16 cellular contexts compared by ENCODE assay signal in genomic region chr1:218481116-218481775, GRCh38.
DNase-seq lines count a peak whose midpoint lies in the region; ATAC-seq and TF ChIP-seq lines count a peak whose summit lies in the region.
"Had no signal": no experiment of that assay in that cellular context is flagged by ENCODE, and none has a peak within 500 bp of the region (broad histone marks: within the 10 kb centered on the region; RNA-seq: fewer than 3 reads in every experiment).

No MANE protein-coding gene starts in this region.

- no peak for TF ChIP-seq CTCF in gastroesophageal sphincter (IDR thresholded peaks at IDR 0.05)

- H3K4me1 ChIP-seq in gastroesophageal sphincter, result peaks cover 13 to 37% (median 18%) of the 10 kb centered on the region in 3 donors
- peaks cover 50% of the 10 kb centered on the region for H3K4me1 ChIP-seq in skeletal muscle satellite cell (ENCODE audit: control insufficient read depth, insufficient read depth, low read length)
- H3K4me1 ChIP-seq: testis had no signal

- H3K4me3 ChIP-seq in gastroesophageal sphincter (no peak overlapping the region), skeletal muscle satellite cell (ENCODE audit: low read length) (no peak overlapping the region)
- H3K4me3 ChIP-seq: dorsolateral prefrontal cortex, testis had no signal

- H3K9me3 ChIP-seq in gastroesophageal sphincter (no peaks in the 10 kb centered on the region), skeletal muscle satellite cell (replicated peaks; ENCODE audit: low read length) (no peaks in the 10 kb centered on the region)
- H3K9me3 ChIP-seq: testis had no signal

- no peaks in the 10 kb centered on the region for H3K27me3 ChIP-seq in gastroesophageal sphincter
- no peaks in the 10 kb centered on the region for H3K27me3 ChIP-seq in skeletal muscle satellite cell (ENCODE audit: control insufficient read depth, insufficient read depth, low read length)
- H3K27me3 ChIP-seq: testis had no signal

- peak; percentile 56 for DNase-seq in GM04504 (ENCODE audit: low read depth)
- peak; percentile 40 for DNase-seq in amniotic epithelial cell (ENCODE audit: low read depth)
- DNase-seq in natural killer cell treated with Interleukin-12 subunit alpha and Interleukin-12 subunit beta and Interleukin-15 and Interleukin-18, amount 100 ng/mL, for 72 hours (ENCODE audit: low spot score), result no peak
- DNase-seq: activated CD4-positive, alpha-beta T cell treated with anti-CD3 and anti-CD28 coated beads, Interleukin-2, amount 50 U/mL, for 48 hours; amniotic stem cell; dorsolateral prefrontal cortex; foreskin melanocyte; immature natural killer cell; NCI-H2029; NCI-H526 treated with DMSO at 0.1 percent for 48 hours; testis had no signal

- no peak overlapping the region for H3K4me3 Mint-ChIP-seq in natural killer cell treated with Interleukin-12 subunit alpha and Interleukin-12 subunit beta and Interleukin-15 and Interleukin-18, amount 100 ng/mL, for 72 hours
- H3K4me3 Mint-ChIP-seq: immature natural killer cell had no signal

- peak overlapping the region; percentile 35 for H3K4me2 ChIP-seq in skeletal muscle satellite cell (ENCODE audit: low read length)

- WGBS in gastroesophageal sphincter (ENCODE audit: low coverage in 1 of 2), 2 donors, result 18 to 46% methylated on average over 3 of the region's 3 CpGs

- peaks cover 12% of the 10 kb centered on the region for H3K9me3 Mint-ChIP-seq in natural killer cell treated with Interleukin-12 subunit alpha and Interleukin-12 subunit beta and Interleukin-15 and Interleukin-18, amount 100 ng/mL, for 72 hours

- H3K27ac Mint-ChIP-seq in natural killer cell treated with Interleukin-12 subunit alpha and Interleukin-12 subunit beta and Interleukin-15 and Interleukin-18, amount 100 ng/mL, for 72 hours, result no peak overlapping the region
- H3K27ac Mint-ChIP-seq: immature natural killer cell, progenitor cell of endocrine pancreas had no signal

- H3K36me3 Mint-ChIP-seq in natural killer cell treated with Interleukin-12 subunit alpha and Interleukin-12 subunit beta and Interleukin-15 and Interleukin-18, amount 100 ng/mL, for 72 hours, result no peaks in the 10 kb centered on the region
- H3K36me3 Mint-ChIP-seq: immature natural killer cell had no signal

- peak overlapping the region; percentile 60 for H3K9ac ChIP-seq in skeletal muscle satellite cell (ENCODE audit: low read depth, low read length)

- peak overlapping the region; percentile 29 to 81 (median 72) for H3K27ac ChIP-seq in gastroesophageal sphincter
- H3K27ac ChIP-seq: dorsolateral prefrontal cortex, testis had no signal

- H3K27me3 Mint-ChIP-seq in natural killer cell treated with Interleukin-12 subunit alpha and Interleukin-12 subunit beta and Interleukin-15 and Interleukin-18, amount 100 ng/mL, for 72 hours, result no peaks in the 10 kb centered on the region
- H3K27me3 Mint-ChIP-seq: progenitor cell of endocrine pancreas had no signal

- H3K36me3 ChIP-seq in gastroesophageal sphincter (no peaks in the 10 kb centered on the region), skeletal muscle satellite cell (ENCODE audit: insufficient read depth, low read length) (no peaks in the 10 kb centered on the region)

- TF ChIP-seq EP300 in gastroesophageal sphincter (IDR thresholded peaks at IDR 0.05), result no peak

- TF ChIP-seq POLR2A in gastroesophageal sphincter (IDR thresholded peaks at IDR 0.05), result no peak

- ATAC-seq in gastroesophageal sphincter, result no peak
- no peak for ATAC-seq in natural killer cell treated with Interleukin-12 subunit alpha and Interleukin-12 subunit beta and Interleukin-15 and Interleukin-18, amount 100 ng/mL, for 72 hours
- no peak for ATAC-seq in GM21367 (IDR thresholded peaks at IDR 0.05; ENCODE audit: unreplicated experiment)
- ATAC-seq in GM18498 (IDR thresholded peaks at IDR 0.05; ENCODE audit: unreplicated experiment), result no peak

- H3K4me1 Mint-ChIP-seq in natural killer cell treated with Interleukin-12 subunit alpha and Interleukin-12 subunit beta and Interleukin-15 and Interleukin-18, amount 100 ng/mL, for 72 hours (ENCODE audit: low read depth in 2 of 2), result no peaks in the 10 kb centered on the region
- H3K4me1 Mint-ChIP-seq: immature natural killer cell had no signal
